ENCODE assay signal across 1 cellular context in the genomic region with DNA sequence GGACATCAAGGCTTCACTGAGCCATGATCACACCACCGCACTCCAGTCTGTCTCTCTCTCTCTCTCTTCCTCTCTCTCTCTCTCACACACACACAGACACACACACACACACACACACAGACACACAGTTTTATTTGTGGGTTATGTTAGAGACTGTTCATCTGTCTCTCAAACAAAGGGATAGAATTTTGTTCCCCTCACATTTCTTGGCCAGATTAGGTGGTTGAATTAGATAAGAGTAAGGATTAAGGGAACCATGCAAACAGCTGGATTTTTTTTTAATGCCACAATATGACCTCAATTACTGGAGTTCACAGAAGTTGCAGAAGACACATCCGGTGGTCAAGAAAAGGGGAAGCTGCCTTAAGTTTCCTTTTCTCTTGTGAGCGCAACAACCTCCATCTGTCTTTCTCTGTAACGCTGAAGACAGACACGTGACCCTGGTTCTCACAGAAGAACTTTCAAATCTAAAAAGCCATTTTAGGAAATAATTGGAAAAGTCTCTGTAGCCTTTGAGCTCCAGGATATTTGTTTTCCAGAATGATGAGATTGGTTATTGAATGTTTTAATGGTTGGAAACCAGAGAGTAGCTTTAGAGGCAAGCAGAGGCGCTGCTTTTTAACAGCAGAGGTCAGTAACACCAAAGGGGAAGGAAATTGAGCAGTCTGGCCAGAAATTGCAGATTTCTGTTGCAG.
TF ChIP-seq lines count a peak whose summit lies in the region.

No MANE protein-coding gene starts in this region.

TF ChIP-seq in GM12878, 131 proteins besides CTCF, POLR2A, EP300 and RAD21 (continued from another document and continues in another):
- TF ChIP-seq STAT3 (IDR thresholded peaks at IDR 0.05; ENCODE audit: low read depth, low read length) (peak; percentile 82), KDM1A (IDR thresholded peaks at IDR 0.05; ENCODE audit: borderline replicate concordance) (no peak), KAT2A (conservative IDR thresholded peaks at IDR 0.05; ENCODE audit: control insufficient read depth, low read depth, low read length) (no peak), PAX5 (IDR thresholded peaks at IDR 0.05; ENCODE audit: borderline replicate concordance, low read depth, low read length) (peak; percentile 66; the same call in 1 of the 2 replicates), SRF (IDR thresholded peaks at IDR 0.05; ENCODE audit: low read depth in 2 of 2, low read length in 2 of 2) (no peak), MXI1 (IDR thresholded peaks at IDR 0.05; ENCODE audit: low read depth, low read length) (peak; percentile 63), WRNIP1 (IDR thresholded peaks at IDR 0.05; ENCODE audit: borderline replicate concordance, low read depth, low read length) (0 out of 2 replicates have a peak, but pooled peaks have one; percentile 68), RBBP5 (conservative IDR thresholded peaks at IDR 0.05) (no peak), RAD51 (IDR thresholded peaks at IDR 0.05) (peak; percentile 98), CHD1 (IDR thresholded peaks at IDR 0.05; ENCODE audit: low read depth, low read length) (no peak), ESRRA (IDR thresholded peaks at IDR 0.05; ENCODE audit: low read length) (peak; percentile 68; the same call in 1 of the 2 replicates), JUNB (IDR thresholded peaks at IDR 0.05) (no peak; the same call in none of the 2 replicates), SMC3 (IDR thresholded peaks at IDR 0.05; ENCODE audit: borderline replicate concordance, low read length) (peak; percentile 82), IKZF2 (IDR thresholded peaks at IDR 0.05) (peak; percentile 99 to 100), SIN3A (IDR thresholded peaks at IDR 0.05; ENCODE audit: low read depth, low read length) (no peak; the same call in 1 of the 2 replicates), SUZ12 (IDR thresholded peaks at IDR 0.05; ENCODE audit: unreplicated experiment) (no peak), EED (IDR thresholded peaks at IDR 0.05; ENCODE audit: low read depth) (peak; percentile 88), JUND (IDR thresholded peaks at IDR 0.05; ENCODE audit: low read depth, low read length) (0 out of 2 replicates have a peak, but pooled peaks have one; percentile 17), PML (IDR thresholded peaks at IDR 0.05; ENCODE audit: low read length) (peak; percentile 67; the same call in 1 of the 2 replicates), IRF4 (IDR thresholded peaks at IDR 0.05; ENCODE audit: low read depth, low read length) (no peak), TAF1 (IDR thresholded peaks at IDR 0.05; ENCODE audit: borderline replicate concordance, low read depth, low read length) (no peak), ZSCAN29 (IDR thresholded peaks at IDR 0.05) (no peak), BRCA1 (IDR thresholded peaks at IDR 0.05; ENCODE audit: low read depth, low read length) (no peak), SMAD5 (IDR thresholded peaks at IDR 0.05; ENCODE audit: low read depth) (no peak), FOXK2 (IDR thresholded peaks at IDR 0.05) (no peak), MYB (IDR thresholded peaks at IDR 0.05; ENCODE audit: borderline replicate concordance, low read depth, low read length) (no peak), CBX5 (IDR thresholded peaks at IDR 0.05; ENCODE audit: low read depth) (peak; percentile 10; the same call in 1 of the 2 replicates), ZNF217 (IDR thresholded peaks at IDR 0.05) (peak; percentile 67), BHLHE40 (IDR thresholded peaks at IDR 0.05; ENCODE audit: borderline replicate concordance in 1 of 2, low read depth in 2 of 2, low read length in 1 of 2) (peak; percentile 84 to 92), GABPA (IDR thresholded peaks at IDR 0.05; ENCODE audit: low read depth) (no peak), SUPT20H (IDR thresholded peaks at IDR 0.05; ENCODE audit: borderline replicate concordance, control insufficient read depth, low read depth, low read length) (no peak), NFIC (IDR thresholded peaks at IDR 0.05; ENCODE audit: low read depth, low read length) (peak; percentile 95), ZNF207 (IDR thresholded peaks at IDR 0.05; ENCODE audit: borderline replicate concordance) (peak; percentile 69; the same call in 1 of the 2 replicates), BCL11A (IDR thresholded peaks at IDR 0.05; ENCODE audit: low read depth, low read length) (peak; percentile 89)
- TF ChIP-seq, protein P1, sequence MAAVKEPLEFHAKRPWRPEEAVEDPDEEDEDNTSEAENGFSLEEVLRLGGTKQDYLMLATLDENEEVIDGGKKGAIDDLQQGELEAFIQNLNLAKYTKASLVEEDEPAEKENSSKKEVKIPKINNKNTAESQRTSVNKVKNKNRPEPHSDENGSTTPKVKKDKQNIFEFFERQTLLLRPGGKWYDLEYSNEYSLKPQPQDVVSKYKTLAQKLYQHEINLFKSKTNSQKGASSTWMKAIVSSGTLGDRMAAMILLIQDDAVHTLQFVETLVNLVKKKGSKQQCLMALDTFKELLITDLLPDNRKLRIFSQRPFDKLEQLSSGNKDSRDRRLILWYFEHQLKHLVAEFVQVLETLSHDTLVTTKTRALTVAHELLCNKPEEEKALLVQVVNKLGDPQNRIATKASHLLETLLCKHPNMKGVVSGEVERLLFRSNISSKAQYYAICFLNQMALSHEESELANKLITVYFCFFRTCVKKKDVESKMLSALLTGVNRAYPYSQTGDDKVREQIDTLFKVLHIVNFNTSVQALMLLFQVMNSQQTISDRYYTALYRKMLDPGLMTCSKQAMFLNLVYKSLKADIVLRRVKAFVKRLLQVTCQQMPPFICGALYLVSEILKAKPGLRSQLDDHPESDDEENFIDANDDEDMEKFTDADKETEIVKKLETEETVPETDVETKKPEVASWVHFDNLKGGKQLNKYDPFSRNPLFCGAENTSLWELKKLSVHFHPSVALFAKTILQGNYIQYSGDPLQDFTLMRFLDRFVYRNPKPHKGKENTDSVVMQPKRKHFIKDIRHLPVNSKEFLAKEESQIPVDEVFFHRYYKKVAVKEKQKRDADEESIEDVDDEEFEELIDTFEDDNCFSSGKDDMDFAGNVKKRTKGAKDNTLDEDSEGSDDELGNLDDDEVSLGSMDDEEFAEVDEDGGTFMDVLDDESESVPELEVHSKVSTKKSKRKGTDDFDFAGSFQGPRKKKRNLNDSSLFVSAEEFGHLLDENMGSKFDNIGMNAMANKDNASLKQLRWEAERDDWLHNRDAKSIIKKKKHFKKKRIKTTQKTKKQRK (IDR thresholded peaks at IDR 0.05; ENCODE audit: low read depth, low read length) = no peak
- TF ChIP-seq, protein P2, sequence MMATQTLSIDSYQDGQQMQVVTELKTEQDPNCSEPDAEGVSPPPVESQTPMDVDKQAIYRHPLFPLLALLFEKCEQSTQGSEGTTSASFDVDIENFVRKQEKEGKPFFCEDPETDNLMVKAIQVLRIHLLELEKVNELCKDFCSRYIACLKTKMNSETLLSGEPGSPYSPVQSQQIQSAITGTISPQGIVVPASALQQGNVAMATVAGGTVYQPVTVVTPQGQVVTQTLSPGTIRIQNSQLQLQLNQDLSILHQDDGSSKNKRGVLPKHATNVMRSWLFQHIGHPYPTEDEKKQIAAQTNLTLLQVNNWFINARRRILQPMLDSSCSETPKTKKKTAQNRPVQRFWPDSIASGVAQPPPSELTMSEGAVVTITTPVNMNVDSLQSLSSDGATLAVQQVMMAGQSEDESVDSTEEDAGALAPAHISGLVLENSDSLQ (IDR thresholded peaks at IDR 0.05) = peak; percentile 73
- TF ChIP-seq, protein P3, sequence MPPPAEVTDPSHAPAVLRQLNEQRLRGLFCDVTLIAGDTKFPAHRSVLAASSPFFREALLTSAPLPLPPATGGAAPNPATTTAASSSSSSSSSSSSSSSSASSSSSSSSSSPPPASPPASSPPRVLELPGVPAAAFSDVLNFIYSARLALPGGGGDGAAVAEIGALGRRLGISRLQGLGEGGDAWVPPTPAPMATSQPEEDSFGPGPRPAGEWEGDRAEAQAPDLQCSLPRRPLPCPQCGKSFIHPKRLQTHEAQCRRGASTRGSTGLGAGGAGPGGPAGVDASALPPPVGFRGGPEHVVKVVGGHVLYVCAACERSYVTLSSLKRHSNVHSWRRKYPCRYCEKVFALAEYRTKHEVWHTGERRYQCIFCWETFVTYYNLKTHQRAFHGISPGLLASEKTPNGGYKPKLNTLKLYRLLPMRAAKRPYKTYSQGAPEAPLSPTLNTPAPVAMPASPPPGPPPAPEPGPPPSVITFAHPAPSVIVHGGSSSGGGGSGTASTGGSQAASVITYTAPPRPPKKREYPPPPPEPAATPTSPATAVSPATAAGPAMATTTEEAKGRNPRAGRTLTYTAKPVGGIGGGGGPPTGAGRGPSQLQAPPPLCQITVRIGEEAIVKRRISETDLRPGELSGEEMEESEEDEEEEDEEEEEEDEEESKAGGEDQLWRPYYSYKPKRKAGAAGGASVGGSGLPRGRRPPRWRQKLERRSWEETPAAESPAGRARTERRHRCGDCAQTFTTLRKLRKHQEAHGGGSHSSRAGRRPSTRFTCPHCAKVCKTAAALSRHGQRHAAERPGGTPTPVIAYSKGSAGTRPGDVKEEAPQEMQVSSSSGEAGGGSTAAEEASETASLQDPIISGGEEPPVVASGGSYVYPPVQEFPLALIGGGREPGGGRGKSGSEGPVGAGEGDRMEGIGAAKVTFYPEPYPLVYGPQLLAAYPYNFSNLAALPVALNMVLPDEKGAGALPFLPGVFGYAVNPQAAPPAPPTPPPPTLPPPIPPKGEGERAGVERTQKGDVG (CRISPR knock-in tag; IDR thresholded peaks at IDR 0.05) = no peak
- TF ChIP-seq, protein P4, sequence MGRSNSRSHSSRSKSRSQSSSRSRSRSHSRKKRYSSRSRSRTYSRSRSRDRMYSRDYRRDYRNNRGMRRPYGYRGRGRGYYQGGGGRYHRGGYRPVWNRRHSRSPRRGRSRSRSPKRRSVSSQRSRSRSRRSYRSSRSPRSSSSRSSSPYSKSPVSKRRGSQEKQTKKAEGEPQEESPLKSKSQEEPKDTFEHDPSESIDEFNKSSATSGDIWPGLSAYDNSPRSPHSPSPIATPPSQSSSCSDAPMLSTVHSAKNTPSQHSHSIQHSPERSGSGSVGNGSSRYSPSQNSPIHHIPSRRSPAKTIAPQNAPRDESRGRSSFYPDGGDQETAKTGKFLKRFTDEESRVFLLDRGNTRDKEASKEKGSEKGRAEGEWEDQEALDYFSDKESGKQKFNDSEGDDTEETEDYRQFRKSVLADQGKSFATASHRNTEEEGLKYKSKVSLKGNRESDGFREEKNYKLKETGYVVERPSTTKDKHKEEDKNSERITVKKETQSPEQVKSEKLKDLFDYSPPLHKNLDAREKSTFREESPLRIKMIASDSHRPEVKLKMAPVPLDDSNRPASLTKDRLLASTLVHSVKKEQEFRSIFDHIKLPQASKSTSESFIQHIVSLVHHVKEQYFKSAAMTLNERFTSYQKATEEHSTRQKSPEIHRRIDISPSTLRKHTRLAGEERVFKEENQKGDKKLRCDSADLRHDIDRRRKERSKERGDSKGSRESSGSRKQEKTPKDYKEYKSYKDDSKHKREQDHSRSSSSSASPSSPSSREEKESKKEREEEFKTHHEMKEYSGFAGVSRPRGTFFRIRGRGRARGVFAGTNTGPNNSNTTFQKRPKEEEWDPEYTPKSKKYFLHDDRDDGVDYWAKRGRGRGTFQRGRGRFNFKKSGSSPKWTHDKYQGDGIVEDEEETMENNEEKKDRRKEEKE (IDR thresholded peaks at IDR 0.05) = no peak
- TF ChIP-seq, protein P5, sequence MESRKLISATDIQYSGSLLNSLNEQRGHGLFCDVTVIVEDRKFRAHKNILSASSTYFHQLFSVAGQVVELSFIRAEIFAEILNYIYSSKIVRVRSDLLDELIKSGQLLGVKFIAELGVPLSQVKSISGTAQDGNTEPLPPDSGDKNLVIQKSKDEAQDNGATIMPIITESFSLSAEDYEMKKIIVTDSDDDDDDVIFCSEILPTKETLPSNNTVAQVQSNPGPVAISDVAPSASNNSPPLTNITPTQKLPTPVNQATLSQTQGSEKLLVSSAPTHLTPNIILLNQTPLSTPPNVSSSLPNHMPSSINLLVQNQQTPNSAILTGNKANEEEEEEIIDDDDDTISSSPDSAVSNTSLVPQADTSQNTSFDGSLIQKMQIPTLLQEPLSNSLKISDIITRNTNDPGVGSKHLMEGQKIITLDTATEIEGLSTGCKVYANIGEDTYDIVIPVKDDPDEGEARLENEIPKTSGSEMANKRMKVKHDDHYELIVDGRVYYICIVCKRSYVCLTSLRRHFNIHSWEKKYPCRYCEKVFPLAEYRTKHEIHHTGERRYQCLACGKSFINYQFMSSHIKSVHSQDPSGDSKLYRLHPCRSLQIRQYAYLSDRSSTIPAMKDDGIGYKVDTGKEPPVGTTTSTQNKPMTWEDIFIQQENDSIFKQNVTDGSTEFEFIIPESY (IDR thresholded peaks at IDR 0.05) = 0 out of 2 replicates have a peak, but pooled peaks have one; percentile 27
- TF ChIP-seq, protein P6, sequence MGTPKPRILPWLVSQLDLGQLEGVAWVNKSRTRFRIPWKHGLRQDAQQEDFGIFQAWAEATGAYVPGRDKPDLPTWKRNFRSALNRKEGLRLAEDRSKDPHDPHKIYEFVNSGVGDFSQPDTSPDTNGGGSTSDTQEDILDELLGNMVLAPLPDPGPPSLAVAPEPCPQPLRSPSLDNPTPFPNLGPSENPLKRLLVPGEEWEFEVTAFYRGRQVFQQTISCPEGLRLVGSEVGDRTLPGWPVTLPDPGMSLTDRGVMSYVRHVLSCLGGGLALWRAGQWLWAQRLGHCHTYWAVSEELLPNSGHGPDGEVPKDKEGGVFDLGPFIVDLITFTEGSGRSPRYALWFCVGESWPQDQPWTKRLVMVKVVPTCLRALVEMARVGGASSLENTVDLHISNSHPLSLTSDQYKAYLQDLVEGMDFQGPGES (IDR thresholded peaks at IDR 0.05) = no peak
- TF ChIP-seq, protein P7, sequence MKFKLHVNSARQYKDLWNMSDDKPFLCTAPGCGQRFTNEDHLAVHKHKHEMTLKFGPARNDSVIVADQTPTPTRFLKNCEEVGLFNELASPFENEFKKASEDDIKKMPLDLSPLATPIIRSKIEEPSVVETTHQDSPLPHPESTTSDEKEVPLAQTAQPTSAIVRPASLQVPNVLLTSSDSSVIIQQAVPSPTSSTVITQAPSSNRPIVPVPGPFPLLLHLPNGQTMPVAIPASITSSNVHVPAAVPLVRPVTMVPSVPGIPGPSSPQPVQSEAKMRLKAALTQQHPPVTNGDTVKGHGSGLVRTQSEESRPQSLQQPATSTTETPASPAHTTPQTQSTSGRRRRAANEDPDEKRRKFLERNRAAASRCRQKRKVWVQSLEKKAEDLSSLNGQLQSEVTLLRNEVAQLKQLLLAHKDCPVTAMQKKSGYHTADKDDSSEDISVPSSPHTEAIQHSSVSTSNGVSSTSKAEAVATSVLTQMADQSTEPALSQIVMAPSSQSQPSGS (IDR thresholded peaks at IDR 0.05; ENCODE audit: low read length) = peak; percentile 94
